ENCODE assay signal across 8 cellular contexts in genomic region chr20:25407311-25408169, GRCh38. TPM values are rescaled to one million over a fixed set of nuclear protein-coding genes. Genes with fewer than 3 reads are reported as not detected.
DNase-seq lines count a peak whose midpoint lies in the region; ATAC-seq and TF ChIP-seq lines count a peak whose summit lies in the region.

Gene GINS1 (plus strand): TSS chr20:25407673. CDS start chr20:25407821, 148 bp downstream.

- H3K4me3 Mint-ChIP-seq in Calu3 (ENCODE audit: low read depth, unreplicated experiment) (peak within 1 kb of the TSS; percentile 80), endothelial cell (ENCODE audit: unreplicated experiment) (peak within 1 kb of the TSS; percentile 95), mesothelial cell of epicardium (peak within 1 kb of the TSS; percentile 88)

- DNase-seq in Calu3 (peak; percentile 80), HT1080 (ENCODE audit: low read depth) (peak; percentile 92), NOMO-1 treated with DMSO at 0.1 percent for 48 hours (lab: John Stamatoyannopoulos, UW; ENCODE audit: unreplicated experiment) (peak; percentile 69), endothelial cell (ENCODE audit: low spot score) (peak; percentile 91), mesothelial cell of epicardium (ENCODE audit: low spot score in 2 of 2, unreplicated experiment in 2 of 2) (peak; percentile 86 to 95)
- DNase-seq in activated CD8-positive, alpha-beta memory T cell treated with anti-CD3 and anti-CD28 coated beads for 48 hours (ENCODE audit: low read depth in 2 of 3, low spot score in 2 of 3) = peak; percentile 76 to 81 (median 77)
- peak; percentile 61 for DNase-seq in stimulated activated CD8-positive, alpha-beta memory T cell treated with anti-CD3 and anti-CD28 coated beads, Interleukin-15, amount 100 ng/mL, for 24 hours (ENCODE audit: low read depth)

- BruUV-seq in Calu3 (replicated peaks; lab: Mats Ljungman, UMichigan) = TSS peak; percentile 87

- peaks cover 11% of the 10 kb centered on the region for H3K4me1 Mint-ChIP-seq in Calu3 (ENCODE audit: low read depth, unreplicated experiment)
- peaks cover 6% of the 10 kb centered on the region for H3K4me1 Mint-ChIP-seq in endothelial cell (ENCODE audit: unreplicated experiment)
- peaks cover 18% of the 10 kb centered on the region for H3K4me1 Mint-ChIP-seq in mesothelial cell of epicardium

- H3K9me3 Mint-ChIP-seq in Calu3 (ENCODE audit: low read depth, unreplicated experiment) (no peaks in the 10 kb centered on the region), endothelial cell (ENCODE audit: unreplicated experiment) (peaks cover 8% of the 10 kb centered on the region), mesothelial cell of epicardium (peaks cover 17% of the 10 kb centered on the region)

- H3K36me3 Mint-ChIP-seq in Calu3 (ENCODE audit: insufficient read depth, unreplicated experiment) = peaks cover 19% of the 10 kb centered on the region
- H3K36me3 Mint-ChIP-seq in endothelial cell (ENCODE audit: low read depth, unreplicated experiment) = peaks cover 5% of the 10 kb centered on the region
- H3K36me3 Mint-ChIP-seq in mesothelial cell of epicardium = peaks cover 5% of the 10 kb centered on the region

- peak; percentile 94 for ATAC-seq in GM21381 (IDR thresholded peaks at IDR 0.05; ENCODE audit: unreplicated experiment)

- intact Hi-C loops in Calu3 (cut with micrococcal nuclease; ENCODE audit: unreplicated experiment) = no loop called here

- H3K27ac Mint-ChIP-seq in Calu3 (ENCODE audit: unreplicated experiment) (peak within 1 kb of the TSS; percentile 50), endothelial cell (ENCODE audit: unreplicated experiment) (peak within 1 kb of the TSS; percentile 18), mesothelial cell of epicardium (peak within 1 kb of the TSS; percentile 96)

- CTCF ChIA-PET in Calu3 (lab: Charles Lee) = no interaction called here

- no peaks in the 10 kb centered on the region for H3K27me3 Mint-ChIP-seq in Calu3 (ENCODE audit: unreplicated experiment)
- H3K27me3 Mint-ChIP-seq in endothelial cell (ENCODE audit: unreplicated experiment) = peaks cover 2% of the 10 kb centered on the region
- H3K27me3 Mint-ChIP-seq in mesothelial cell of epicardium (ENCODE audit: low read depth) = peaks cover 2% of the 10 kb centered on the region

- no peak for TF ChIP-seq CTCF in Calu3 (IDR thresholded peaks at IDR 0.05; ENCODE audit: unreplicated experiment)
- TF ChIP-seq CTCF in endothelial cell (IDR thresholded peaks at IDR 0.05; ENCODE audit: unreplicated experiment) = no peak
- TF ChIP-seq CTCF in mesothelial cell of epicardium (IDR thresholded peaks at IDR 0.05; ENCODE audit: unreplicated experiment) = no peak

RNA-seq across cellular contexts. Expression of gene GINS1, which starts in this region (rescaled TPM):
- total RNA-seq in Calu3 (2022) = 9.6 and 10.3 TPM in 2 replicates
- total RNA-seq in HT1080 (2014; rRNA removed; shearing (Covaris generic)) = 27.9 and 36.1 TPM in 2 replicates
- 21.6 and 23.2 TPM in 2 replicates for polyA plus RNA-seq in HT1080 (2015; cell fraction: cytosol; rRNA removed)
- 21.5 and 22.6 TPM in 2 replicates for polyA plus RNA-seq in HT1080 (2015; cell fraction: nucleus; rRNA removed)
- total RNA-seq in endothelial cell (ENCODE audit: unreplicated experiment) = 12.3 TPM
- 13.7 to 15.5 TPM (median 13.7 TPM) in 3 replicates for total RNA-seq in mesothelial cell of epicardium

Comparison
In these comparisons a context has a peak if more than half of its experiments do, and no peak if none do; other contexts are left out.
1. Peak in every context shown above with its lines: DNase-seq and ATAC-seq.
2. H3K27ac Mint-ChIP-seq: peak in every context shown above with its lines; median percentile 96 in mesothelial cell of epicardium; 50 in Calu3; 18 in endothelial cell.